ENCODE assay signal across 1 cellular context in genomic region chr11:12069053-12069676, GRCh38.
TF ChIP-seq lines count a peak whose summit lies in the region.

No MANE protein-coding gene starts in this region.

TF ChIP-seq in IMR-90, 13 proteins besides CTCF, POLR2A, EP300 and RAD21 (continued from another document):
- no peak for TF ChIP-seq MXI1 (IDR thresholded peaks at IDR 0.05; ENCODE audit: borderline replicate concordance, low read depth, low read length)
- no peak for TF ChIP-seq MAZ (IDR thresholded peaks at IDR 0.05; ENCODE audit: borderline replicate concordance, low read depth, low read length)
- TF ChIP-seq MAFK (IDR thresholded peaks at IDR 0.05; ENCODE audit: low read depth, low read length) = no peak
- TF ChIP-seq RFX5 (IDR thresholded peaks at IDR 0.05; ENCODE audit: low read depth, low read length) = no peak
- TF ChIP-seq SMC3 (IDR thresholded peaks at IDR 0.05; ENCODE audit: low read depth, low read length) = no peak
- no peak for TF ChIP-seq CEBPB (IDR thresholded peaks at IDR 0.05; ENCODE audit: low read depth, low read length)
- TF ChIP-seq FOS (IDR thresholded peaks at IDR 0.05; ENCODE audit: low read depth, low read length) = no peak
- TF ChIP-seq NFE2L2 (IDR thresholded peaks at IDR 0.05; ENCODE audit: low read depth, low read length) = no peak
TF ChIP-seq in IMR-90: peak in this region for 0.
